In the genomic region with DNA sequence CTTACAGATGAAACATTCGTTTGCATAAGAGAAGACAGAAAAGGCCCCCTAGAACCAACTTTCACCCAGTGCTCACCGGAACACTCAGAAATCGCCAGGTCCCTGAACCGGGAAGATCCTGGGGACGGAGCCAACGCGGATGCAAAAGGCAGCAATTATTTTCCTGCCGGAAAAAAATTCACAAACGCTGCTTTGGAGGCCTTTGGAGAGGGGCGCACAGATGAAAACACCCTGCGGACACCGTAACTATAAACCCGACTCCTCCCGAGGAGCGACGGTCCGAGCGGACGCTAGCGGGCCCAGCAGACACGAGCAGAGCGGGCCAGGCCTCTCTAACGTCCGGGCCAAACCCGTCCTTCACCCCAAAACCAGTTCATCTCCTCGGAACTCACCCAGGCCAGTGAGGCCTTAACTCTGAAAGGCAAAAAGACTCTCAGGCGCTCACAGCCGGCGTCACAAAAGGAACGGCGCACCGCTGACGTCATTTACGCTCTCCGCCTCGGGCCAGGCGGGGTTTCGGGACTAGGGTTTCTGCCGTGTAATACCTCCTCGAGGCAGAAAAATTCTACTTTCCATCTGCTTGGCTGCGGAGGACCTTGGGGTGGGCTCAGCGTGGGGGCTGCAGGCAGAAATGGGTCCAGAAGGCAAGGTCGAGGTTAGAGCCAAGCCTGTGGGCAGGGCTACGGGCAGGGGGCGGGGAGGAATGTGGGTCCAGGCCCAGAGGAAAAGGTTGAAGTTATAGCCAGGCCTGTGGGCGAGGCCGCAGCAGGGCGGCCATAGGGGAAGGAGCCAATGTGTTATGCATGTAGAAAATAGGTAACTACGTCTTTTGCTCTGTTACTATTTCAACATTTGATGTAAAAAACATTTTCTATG, we compare ENCODE assay signal across 7 cellular contexts. TPM values are rescaled to one million over a fixed set of nuclear protein-coding genes. Genes with fewer than 3 reads are reported as not detected.
A peak's percentile ranks its signal among the peaks of the same experiment; 100 is the strongest.
DNase-seq lines count a peak whose midpoint lies in the region; ATAC-seq and FAIRE-seq lines count a peak whose summit lies in the region.

A gene (minus strand): TSS at position 463 of the 876 bp plus-strand sequence. CDS start 2,413 bp downstream, outside the sequence.

- DNase-seq in HK-2 (ENCODE audit: unreplicated experiment) (peak; percentile 82), NT2/D1 (ENCODE audit: low read depth, low spot score) (peak; percentile 83), mesenteric fat pad (ENCODE audit: low spot score) (peak; percentile 94)
- peak; percentile 88 for DNase-seq in activated CD8-positive, alpha-beta memory T cell treated with anti-CD3 and anti-CD28 coated beads, Interleukin-2, amount 50 U/mL, for 4 hours
- DNase-seq in stimulated activated CD8-positive, alpha-beta memory T cell treated with anti-CD3 and anti-CD28 coated beads, Interleukin-12 subunit alpha, Interleukin-12 subunit beta, amount 100 ng/mL, for 4 hours (ENCODE audit: low read depth) = peak; percentile 75

- H3K9ac ChIP-seq in NT2/D1 (ENCODE audit: insufficient read length, low read depth) = peak within 1 kb of the TSS; percentile 91

- H3K4me1 ChIP-seq in NT2/D1 (ENCODE audit: insufficient read depth, insufficient read length) = no peaks in the 10 kb centered on the region

- H3K36me3 ChIP-seq in NT2/D1 (ENCODE audit: insufficient read depth, insufficient read length, low read length) = peaks cover 34% of the 10 kb centered on the region

- H3K27me3 ChIP-seq in NT2/D1 (ENCODE audit: insufficient read depth, insufficient read length) = no peaks in the 10 kb centered on the region

- H3K9me3 ChIP-seq in NT2/D1 (ENCODE audit: insufficient read depth, low read length) = peaks cover 57% of the 10 kb centered on the region

- peak; percentile 64 for ATAC-seq in GM18861 (IDR thresholded peaks at IDR 0.05; ENCODE audit: unreplicated experiment)

- peak within 1 kb of the TSS; percentile 81 for H3K4me3 ChIP-seq in NT2/D1 (ENCODE audit: insufficient read length, low read depth)

- peak; percentile 15 for FAIRE-seq in endometrium (lab: Jason Lieb, UNC)

RNA-seq across cellular contexts. Expression of the gene that starts here (rescaled TPM):
- total RNA-seq in mesenteric fat pad = 13.3 TPM

Comparison
In these comparisons a context has a peak if more than half of its experiments do, and no peak if none do; other contexts are left out.
1. Peak in every context shown above with its lines: DNase-seq, ATAC-seq and H3K4me3 ChIP-seq.